8 cellular contexts compared by ENCODE assay signal in the genomic region with DNA sequence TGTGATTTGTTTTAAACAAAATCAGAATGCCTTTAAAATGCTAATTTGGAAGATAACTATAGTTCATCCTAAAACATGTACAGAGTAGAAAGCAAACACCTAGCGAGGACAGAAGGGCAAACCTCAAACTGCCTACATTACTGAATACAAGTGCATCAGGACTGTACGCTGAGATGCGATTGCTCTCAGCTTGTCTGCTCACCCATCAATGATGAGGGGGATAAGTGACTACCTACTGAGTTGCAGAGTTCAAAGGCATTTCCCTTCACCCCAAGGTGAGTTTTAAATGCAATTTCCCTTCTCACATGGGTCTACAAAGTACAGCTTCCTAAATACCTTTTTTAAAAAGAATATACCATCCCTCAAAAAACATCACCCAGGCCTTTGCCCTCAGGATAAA. TPM values are rescaled to one million over a fixed set of nuclear protein-coding genes. Genes with fewer than 3 reads are reported as not detected.
A peak's percentile ranks its signal among the peaks of the same experiment; 100 is the strongest.
DNase-seq lines count a peak whose midpoint lies in the region; ATAC-seq, FAIRE-seq and TF ChIP-seq lines count a peak whose summit lies in the region.

No MANE protein-coding gene starts in this region.

- no peaks in the 10 kb centered on the region for H3K9me3 Mint-ChIP-seq in activated CD4-positive, alpha-beta T cell treated with anti-CD3 and anti-CD28 coated beads for 36 hours (ENCODE audit: low read depth)
- H3K9me3 Mint-ChIP-seq in activated T-cell treated with anti-CD3 and anti-CD28 coated beads, Interleukin-2, amount 50 U/mL, for 4 hours: no peaks in the 10 kb centered on the region

- no peak overlapping the region for H3K4me3 ChIP-seq in kidney (ENCODE audit: low read length in 2 of 2)
- H3K4me3 ChIP-seq in stomach: no peak overlapping the region

- H3K27me3 Mint-ChIP-seq in activated CD4-positive, alpha-beta T cell treated with anti-CD3 and anti-CD28 coated beads for 36 hours: no peaks in the 10 kb centered on the region
- H3K27me3 Mint-ChIP-seq in activated T-cell treated with anti-CD3 and anti-CD28 coated beads, Interleukin-2, amount 50 U/mL, for 4 hours (ENCODE audit: low read depth): no peaks in the 10 kb centered on the region

- TF ChIP-seq CTCF in kidney (IDR thresholded peaks at IDR 0.05; ENCODE audit: borderline replicate concordance, extremely low read depth, insufficient read depth) (no peak), stomach (IDR thresholded peaks at IDR 0.05) (no peak), GM10266 (IDR thresholded peaks at IDR 0.05; ENCODE audit: control insufficient read depth, insufficient read depth, low read depth, missing control alignments) (no peak)

- peak; percentile 50 for ATAC-seq in activated CD4-positive, alpha-beta T cell treated with anti-CD3 and anti-CD28 coated beads for 36 hours
- peak; percentile 53 for ATAC-seq in activated T-cell treated with anti-CD3 and anti-CD28 coated beads, Interleukin-2, amount 50 U/mL, for 4 hours
- ATAC-seq in GM18861 (IDR thresholded peaks at IDR 0.05; ENCODE audit: unreplicated experiment): no peak

- FAIRE-seq in kidney (lab: Jason Lieb, UNC): no peak

- peak overlapping the region; percentile 100 for H3K27ac Mint-ChIP-seq in activated CD4-positive, alpha-beta T cell treated with anti-CD3 and anti-CD28 coated beads for 36 hours

- H3K27ac ChIP-seq in kidney (ENCODE audit: low read depth in 2 of 2, low read length in 2 of 2) (peak overlapping the region; percentile 66 to 83), stomach (peak overlapping the region; percentile 66 to 88 (median 77))

- no peaks in the 10 kb centered on the region for H3K36me3 Mint-ChIP-seq in activated CD4-positive, alpha-beta T cell treated with anti-CD3 and anti-CD28 coated beads for 36 hours (ENCODE audit: low read depth)
- H3K36me3 Mint-ChIP-seq in activated T-cell treated with anti-CD3 and anti-CD28 coated beads, Interleukin-2, amount 50 U/mL, for 4 hours (ENCODE audit: insufficient read depth): no peaks in the 10 kb centered on the region

- H3K4me1 Mint-ChIP-seq in activated CD4-positive, alpha-beta T cell treated with anti-CD3 and anti-CD28 coated beads for 36 hours: peaks cover 75% of the 10 kb centered on the region
- peaks cover 64% of the 10 kb centered on the region for H3K4me1 Mint-ChIP-seq in activated T-cell treated with anti-CD3 and anti-CD28 coated beads, Interleukin-2, amount 50 U/mL, for 4 hours (ENCODE audit: low read depth)

- H3K4me3 Mint-ChIP-seq in activated CD4-positive, alpha-beta T cell treated with anti-CD3 and anti-CD28 coated beads for 36 hours: peak overlapping the region; percentile 59
- H3K4me3 Mint-ChIP-seq in activated T-cell treated with anti-CD3 and anti-CD28 coated beads, Interleukin-2, amount 50 U/mL, for 4 hours: peak overlapping the region; percentile 72

- H3K9me3 ChIP-seq in kidney (ENCODE audit: control insufficient read depth in 1 of 2, low read length in 2 of 2) (no peaks in the 10 kb centered on the region), stomach (no peaks in the 10 kb centered on the region)

- POLR2A ChIA-PET in activated CD4-positive, alpha-beta T cell treated with anti-CD3 and anti-CD28 coated beads for 36 hours (lab: Charles Lee): interaction anchor here (0.9 to 2.6 kb wide), 4 partner anchors 37 to 53 kb away, joined by 3 to 14 read pairs (median 10); a partner anchor contains a TSS

- no peak for TF ChIP-seq POLR2A in stomach (IDR thresholded peaks at IDR 0.05)

- WGBS in stomach, 5 donors: 86 to 92% (median 88%) methylated on average over 3 of the region's 3 CpGs

- intact Hi-C loops in activated CD4-positive, alpha-beta T cell treated with anti-CD3 and anti-CD28 coated beads for 36 hours (cut with DNase I, micrococcal nuclease): loop anchor here (1.0 to 5.0 kb wide), 14 partner anchors 16 to 587 kb away; a partner anchor contains a TSS
- intact Hi-C loops in kidney (cut with DNase I): no loop called here
- intact Hi-C loops in stomach (cut with DNase I; ENCODE audit: low total_unique reads): no loop called here

- no peak for TF ChIP-seq EP300 in stomach (IDR thresholded peaks at IDR 0.05)

- H3K36me3 ChIP-seq in kidney (ENCODE audit: control insufficient read depth in 1 of 2, insufficient read depth in 2 of 2, low read length in 2 of 2) (no peaks in the 10 kb centered on the region), stomach (no peaks in the 10 kb centered on the region)

- no peak overlapping the region for H3K9ac ChIP-seq in kidney (ENCODE audit: low read length in 2 of 2)

- CTCF ChIA-PET in activated CD4-positive, alpha-beta T cell treated with anti-CD3 and anti-CD28 coated beads for 36 hours (lab: Charles Lee): interaction anchor here (1.0 to 1.6 kb wide), 8 partner anchors 11 to 53 kb away, joined by 3 to 7 read pairs (median 4); a partner anchor contains a TSS

- DNase-seq in activated CD4-positive, alpha-beta T cell treated with anti-CD3 and anti-CD28 coated beads for 36 hours: peak; percentile 48
- DNase-seq in activated CD4-positive, alpha-beta T cell treated with anti-CD3 and anti-CD28 coated beads, Interleukin-2, amount 50 U/mL, for 4 hours: no peak
- no peak for DNase-seq in activated T-cell treated with anti-CD3 and anti-CD28 coated beads, Interleukin-2, amount 50 U/mL, for 4 hours
- DNase-seq in kidney (no peak), stomach (no peak), GM10266 (ENCODE audit: extremely low spot score) (no peak), NCI-H526 treated with DMSO at 0.1 percent for 48 hours (lab: John Stamatoyannopoulos, UW) (no peak)

- no peaks in the 10 kb centered on the region for H3K27me3 ChIP-seq in stomach

- peaks cover 13 to 21% of the 10 kb centered on the region in 2 donors for H3K4me1 ChIP-seq in kidney (ENCODE audit: control insufficient read depth in 1 of 2, insufficient read depth in 1 of 2, low read depth in 1 of 2, low read length in 2 of 2)
- H3K4me1 ChIP-seq in stomach: peaks cover 23 to 72% (median 32%) of the 10 kb centered on the region in 4 donors

RNA-seq across cellular contexts. Expression of a gene that starts 52.9 kb away (rescaled TPM):
- 10 to 100 TPM; 12.3 to 14.3 TPM for total RNA-seq in activated CD4-positive, alpha-beta T cell treated with anti-CD3 and anti-CD28 coated beads for 36 hours
- 10 to 100 TPM; 36.8 to 52.2 (median 37.2) TPM for total RNA-seq in activated T-cell treated with anti-CD3 and anti-CD28 coated beads, Interleukin-2, amount 50 U/mL, for 4 hours
- total RNA-seq in kidney (15.3 TPM), stomach (10 to 100 TPM in 4 of 5 donors, 1 to 10 TPM in 1; 4.9 to 62.4 (median 12.5) TPM)
- polyA plus RNA-seq in kidney (ENCODE audit: insufficient read depth, low read depth, low replicate concordance) (9.5 TPM), stomach (10 to 100 TPM; 15.3 to 26.5 (median 17.7) TPM)

Comparison
In these comparisons a context has a peak if more than half of its experiments do, and no peak if none do; other contexts are left out.
1. intact Hi-C loops: an anchor here in activated CD4-positive, alpha-beta T cell treated with anti-CD3 and anti-CD28 coated beads for 36 hours (1.0 to 5.0 kb wide); none called in kidney and stomach.